ENCODE assay signal across 23 cellular contexts in genomic region chr5:106730506-106730905, GRCh38.
A peak's percentile ranks its signal among the peaks of the same experiment; 100 is the strongest.
DNase-seq lines count a peak whose midpoint lies in the region; ATAC-seq and TF ChIP-seq lines count a peak whose summit lies in the region.
"Had no signal": no experiment of that assay in that cellular context is flagged by ENCODE, and none has a peak within 500 bp of the region (broad histone marks: within the 10 kb centered on the region; RNA-seq: fewer than 3 reads in every experiment).

No MANE protein-coding gene starts in this region.

- no peaks in the 10 kb centered on the region for H4K20me1 ChIP-seq in PC-3 (ENCODE audit: low read length)
- H4K20me1 ChIP-seq: BLaER1 had no signal

- no peak overlapping the region for H3K4me3 ChIP-seq in aorta (ENCODE audit: low read length in 2 of 2)
- no peak overlapping the region for H3K4me3 ChIP-seq in PC-3 (ENCODE audit: low read length)
- H3K4me3 ChIP-seq: BLaER1, GM12878, GM23248 had no signal

- H3K27me3 ChIP-seq in aorta (ENCODE audit: control insufficient read depth in 1 of 2, insufficient read depth in 2 of 2, low read length in 1 of 2) (no peaks in the 10 kb centered on the region), PC-3 (ENCODE audit: low read length) (no peaks in the 10 kb centered on the region)
- H3K27me3 ChIP-seq: BLaER1 had no signal

- BruUV-seq in PC-3 (replicated peaks; lab: Mats Ljungman, UMichigan) = no TSS peak

- H3K36me3 ChIP-seq in aorta (ENCODE audit: control insufficient read depth in 1 of 2, insufficient read depth in 2 of 2, low read length in 1 of 2) (no peaks in the 10 kb centered on the region), PC-3 (ENCODE audit: low read depth, low read length) (no peaks in the 10 kb centered on the region)
- H3K36me3 ChIP-seq: BLaER1 had no signal

- no peak overlapping the region for H3K4me3 Mint-ChIP-seq in natural killer cell treated with Interleukin-12 subunit alpha and Interleukin-12 subunit beta and Interleukin-15 and Interleukin-18, amount 100 ng/mL, for 72 hours
- no peak overlapping the region for H3K4me3 Mint-ChIP-seq in natural killer cell
- no peak overlapping the region for H3K4me3 Mint-ChIP-seq in chondrocyte (ENCODE audit: unreplicated experiment)
- no peak overlapping the region for H3K4me3 Mint-ChIP-seq in stimulated activated effector memory CD8-positive, alpha-beta T cell treated with anti-CD3 and anti-CD28 coated beads, Interleukin-12 subunit alpha, Interleukin-12 subunit beta, amount 100 ng/mL, for 72 hours
- H3K4me3 Mint-ChIP-seq: B cell; CD4-positive, CD25-positive, alpha-beta regulatory T cell; CD8-positive, alpha-beta T cell; H9 had no signal

- H3K27me3 Mint-ChIP-seq in natural killer cell treated with Interleukin-12 subunit alpha and Interleukin-12 subunit beta and Interleukin-15 and Interleukin-18, amount 100 ng/mL, for 72 hours = peaks cover 0 to 9% of the 10 kb centered on the region in 2 donors
- H3K27me3 Mint-ChIP-seq in natural killer cell (ENCODE audit: low read depth in 2 of 2) = no peaks in the 10 kb centered on the region
- no peaks in the 10 kb centered on the region for H3K27me3 Mint-ChIP-seq in chondrocyte (ENCODE audit: low read depth)
- H3K27me3 Mint-ChIP-seq: B cell; CD4-positive, CD25-positive, alpha-beta regulatory T cell had no signal

- H3K9me3 ChIP-seq in aorta (ENCODE audit: control insufficient read depth, low read length) = peaks cover 3% of the 10 kb centered on the region
- peaks cover 8% of the 10 kb centered on the region; the same call in 1 of the 2 replicates for H3K9me3 ChIP-seq in PC-3 (ENCODE audit: low read length)

- no peaks in the 10 kb centered on the region for H3K79me2 ChIP-seq in PC-3 (ENCODE audit: low read length)

- POLR2A ChIA-PET in PC-3 (lab: Charles Lee; ENCODE audit: unreplicated experiment) = no interaction called here

- H3K4me2 ChIP-seq in PC-3 (ENCODE audit: low read length) = no peak overlapping the region
- H3K4me2 ChIP-seq: BLaER1 had no signal

- no peak overlapping the region for H3K27ac ChIP-seq in aorta (ENCODE audit: low read depth in 1 of 2, low read length in 2 of 2)
- H3K27ac ChIP-seq in PC-3 (ENCODE audit: low read length) = no peak overlapping the region
- H3K27ac ChIP-seq: 22Rv1, BLaER1, C4-2B, GM23248 had no signal

- no peaks in the 10 kb centered on the region for H3F3A ChIP-seq in PC-3 (ENCODE audit: low read length, unreplicated experiment)

- no peak overlapping the region for H2AFZ ChIP-seq in PC-3 (ENCODE audit: low read length)
- H2AFZ ChIP-seq: GM23248 had no signal

- H3K4me1 Mint-ChIP-seq in natural killer cell treated with Interleukin-12 subunit alpha and Interleukin-12 subunit beta and Interleukin-15 and Interleukin-18, amount 100 ng/mL, for 72 hours (ENCODE audit: low read depth in 2 of 2) = no peaks in the 10 kb centered on the region
- no peaks in the 10 kb centered on the region for H3K4me1 Mint-ChIP-seq in natural killer cell
- H3K4me1 Mint-ChIP-seq in chondrocyte (ENCODE audit: low read depth) = no peaks in the 10 kb centered on the region
- H3K4me1 Mint-ChIP-seq in stimulated activated effector memory CD8-positive, alpha-beta T cell treated with anti-CD3 and anti-CD28 coated beads, Interleukin-12 subunit alpha, Interleukin-12 subunit beta, amount 100 ng/mL, for 72 hours = no peaks in the 10 kb centered on the region
- H3K4me1 Mint-ChIP-seq: B cell; CD4-positive, CD25-positive, alpha-beta regulatory T cell had no signal

- peak; percentile 9 to 43 for ATAC-seq in natural killer cell treated with Interleukin-12 subunit alpha and Interleukin-12 subunit beta and Interleukin-15 and Interleukin-18, amount 100 ng/mL, for 72 hours
- ATAC-seq in natural killer cell (no peak), aorta (ENCODE audit: low FRiP score) (peak; percentile 7), PC-3 (no peak)
- peak; percentile 37 for ATAC-seq in stimulated activated effector memory CD8-positive, alpha-beta T cell treated with anti-CD3 and anti-CD28 coated beads, Interleukin-12 subunit alpha, Interleukin-12 subunit beta, amount 100 ng/mL, for 72 hours
- ATAC-seq: CD8-positive, alpha-beta T cell; GM12878; HCT116 had no signal

- H3K9me3 Mint-ChIP-seq in natural killer cell treated with Interleukin-12 subunit alpha and Interleukin-12 subunit beta and Interleukin-15 and Interleukin-18, amount 100 ng/mL, for 72 hours = peaks cover 41% of the 10 kb centered on the region
- H3K9me3 Mint-ChIP-seq in natural killer cell (peaks cover 19 to 35% of the 10 kb centered on the region in 2 donors), chondrocyte (ENCODE audit: low read depth) (peaks cover 44% of the 10 kb centered on the region)
- H3K9me3 Mint-ChIP-seq in stimulated activated effector memory CD8-positive, alpha-beta T cell treated with anti-CD3 and anti-CD28 coated beads, Interleukin-12 subunit alpha, Interleukin-12 subunit beta, amount 100 ng/mL, for 72 hours = peaks cover 24% of the 10 kb centered on the region

- intact Hi-C loops in natural killer cell (cut with micrococcal nuclease) = no loop called here
- intact Hi-C loops in aorta (cut with DNase I) = no loop called here
- intact Hi-C loops in PC-3 (cut with micrococcal nuclease) = no loop called here

- CTCF ChIA-PET in PC-3 (lab: Charles Lee) = no interaction called here

- H3K36me3 Mint-ChIP-seq in natural killer cell treated with Interleukin-12 subunit alpha and Interleukin-12 subunit beta and Interleukin-15 and Interleukin-18, amount 100 ng/mL, for 72 hours = peaks cover 28% of the 10 kb centered on the region
- no peaks in the 10 kb centered on the region for H3K36me3 Mint-ChIP-seq in natural killer cell
- peaks cover 19% of the 10 kb centered on the region for H3K36me3 Mint-ChIP-seq in chondrocyte (ENCODE audit: low read depth)
- no peaks in the 10 kb centered on the region for H3K36me3 Mint-ChIP-seq in stimulated activated effector memory CD8-positive, alpha-beta T cell treated with anti-CD3 and anti-CD28 coated beads, Interleukin-12 subunit alpha, Interleukin-12 subunit beta, amount 100 ng/mL, for 72 hours
- H3K36me3 Mint-ChIP-seq: CD4-positive, CD25-positive, alpha-beta regulatory T cell; CD8-positive, alpha-beta T cell had no signal

- H3K9ac ChIP-seq in PC-3 (ENCODE audit: low read length) = no peak overlapping the region
- H3K9ac ChIP-seq: BLaER1, GM23248 had no signal

- WGBS in aorta, 2 donors = 64 to 67% methylated on average over 3 of the region's 3 CpGs

- H3K9me2 ChIP-seq in PC-3 (replicated peaks; ENCODE audit: low read length) = no peaks in the 10 kb centered on the region

- no peaks in the 10 kb centered on the region for H3K4me1 ChIP-seq in aorta (ENCODE audit: control insufficient read depth in 1 of 2, insufficient read depth in 2 of 2, low read length in 2 of 2)
- H3K4me1 ChIP-seq in PC-3 (ENCODE audit: insufficient read depth, low read length) = no peaks in the 10 kb centered on the region
- H3K4me1 ChIP-seq: BLaER1, Caco-2 had no signal

- TF ChIP-seq CTCF in natural killer cell (IDR thresholded peaks at IDR 0.05) = no peak
- TF ChIP-seq CTCF in chondrocyte (IDR thresholded peaks at IDR 0.05) = no peak
- no peak for TF ChIP-seq CTCF in PC-3 (conservative IDR thresholded peaks at IDR 0.05; ENCODE audit: low read depth, low read length)

- no peak overlapping the region for H3K27ac Mint-ChIP-seq in natural killer cell treated with Interleukin-12 subunit alpha and Interleukin-12 subunit beta and Interleukin-15 and Interleukin-18, amount 100 ng/mL, for 72 hours
- H3K27ac Mint-ChIP-seq in natural killer cell (no peak overlapping the region), chondrocyte (ENCODE audit: unreplicated experiment) (no peak overlapping the region)
- no peak overlapping the region for H3K27ac Mint-ChIP-seq in stimulated activated effector memory CD8-positive, alpha-beta T cell treated with anti-CD3 and anti-CD28 coated beads, Interleukin-12 subunit alpha, Interleukin-12 subunit beta, amount 100 ng/mL, for 72 hours
- H3K27ac Mint-ChIP-seq: B cell; CD4-positive, CD25-positive, alpha-beta regulatory T cell; CD8-positive, alpha-beta T cell; H9 had no signal

- no peak for DNase-seq in natural killer cell treated with Interleukin-12 subunit alpha and Interleukin-12 subunit beta and Interleukin-15 and Interleukin-18, amount 100 ng/mL, for 72 hours (ENCODE audit: low spot score)
- no peak for DNase-seq in natural killer cell
- peak; percentile 56 for DNase-seq in chondrocyte (ENCODE audit: low spot score)
- DNase-seq in stimulated activated effector memory CD8-positive, alpha-beta T cell treated with anti-CD3 and anti-CD28 coated beads, Interleukin-12 subunit alpha, Interleukin-12 subunit beta, amount 100 ng/mL, for 72 hours (ENCODE audit: low spot score in 2 of 2) = no peak
- DNase-seq in aorta = no peak
- DNase-seq in NCI-H1694 treated with DMSO at 0.1 percent for 48 hours (lab: John Stamatoyannopoulos, UW) = no peak
- no peak for DNase-seq in DMS53 (lab: John Stamatoyannopoulos, UW)
- no peak for DNase-seq in PC-3
- DNase-seq: Caco-2; CD4-positive, CD25-positive, alpha-beta regulatory T cell; CD8-positive, alpha-beta T cell; DMS153; DMS79; EL; GDM1; GM23248; H9 had no signal

Comparison
In these comparisons a context has a peak if more than half of its experiments do, and no peak if none do; other contexts are left out.
1. ATAC-seq: peak in natural killer cell treated with Interleukin-12 subunit alpha and Interleukin-12 subunit beta and Interleukin-15 and Interleukin-18, amount 100 ng/mL, for 72 hours (2 of 2), stimulated activated effector memory CD8-positive, alpha-beta T cell treated with anti-CD3 and anti-CD28 coated beads, Interleukin-12 subunit alpha, Interleukin-12 subunit beta, amount 100 ng/mL, for 72 hours (single experiment) and aorta (single experiment); none in natural killer cell (0 of 3) and PC-3 (single experiment).